8 cellular contexts compared by ENCODE assay signal in genomic region chr14:99481745-99482099, GRCh38. TPM values are rescaled to one million over a fixed set of nuclear protein-coding genes. Genes with fewer than 3 reads are reported as not detected.
A peak's percentile ranks its signal among the peaks of the same experiment; 100 is the strongest.
DNase-seq lines count a peak whose midpoint lies in the region; TF ChIP-seq lines count a peak whose summit lies in the region.

No MANE protein-coding gene starts in this region.

- H3K27ac ChIP-seq in WERI-Rb-1, result peak overlapping the region; percentile 74
- peak overlapping the region; percentile 98 for H3K27ac ChIP-seq in fibroblast of lung (ENCODE audit: insufficient read depth, low read length)

- TF ChIP-seq CTCF in BE2C (IDR thresholded peaks at IDR 0.05; ENCODE audit: low read depth, low read length) (no peak), WERI-Rb-1 (IDR thresholded peaks at IDR 0.05; ENCODE audit: low read depth, low read length) (no peak), fibroblast of lung (conservative IDR thresholded peaks at IDR 0.05 in 1 of 2, IDR thresholded peaks at IDR 0.05 in 1 of 2; ENCODE audit: low read depth in 1 of 2, low read length in 2 of 2) (no peak)

- DNase-seq in BE2C (no peak), HCEC 1CT (peak; percentile 31), WERI-Rb-1 (no peak), fibroblast of lung (ENCODE audit: low read depth in 2 of 2) (peak; percentile 38 to 50), pons (ENCODE audit: low spot score) (peak; percentile 40), glomerular visceral epithelial cell (ENCODE audit: extremely low spot score) (no peak), NCI-H1436 treated with DMSO at 0.1 percent for 48 hours (lab: John Stamatoyannopoulos, UW) (no peak), SKM-1 treated with dmso at 0.1 percent for 144 hours (lab: John Stamatoyannopoulos, UW; ENCODE audit: unreplicated experiment) (no peak)

- peaks cover 82% of the 10 kb centered on the region for H3K79me2 ChIP-seq in fibroblast of lung (ENCODE audit: control insufficient read depth, insufficient read depth, low read length)

- peak overlapping the region; percentile 97 for H3K4me2 ChIP-seq in fibroblast of lung (ENCODE audit: extremely low read depth, insufficient read depth, low read length)

- H3K36me3 ChIP-seq in BE2C, result no peaks in the 10 kb centered on the region
- H3K36me3 ChIP-seq in WERI-Rb-1, result no peaks in the 10 kb centered on the region
- no peaks in the 10 kb centered on the region for H3K36me3 ChIP-seq in fibroblast of lung (ENCODE audit: control insufficient read depth, insufficient read depth, low read length)

- H3K9ac ChIP-seq in fibroblast of lung (ENCODE audit: insufficient read depth, low read length), result peak overlapping the region; percentile 96

- H4K20me1 ChIP-seq in fibroblast of lung (ENCODE audit: control insufficient read depth, extremely low read depth, insufficient read depth, low read length), result peaks cover 3% of the 10 kb centered on the region

- H3K27me3 ChIP-seq in BE2C (no peaks in the 10 kb centered on the region), WERI-Rb-1 (ENCODE audit: insufficient read depth, low read depth, severe bottlenecking) (no peaks in the 10 kb centered on the region), fibroblast of lung (ENCODE audit: control insufficient read depth, insufficient read depth, low read length) (no peaks in the 10 kb centered on the region)

- H3K4me1 ChIP-seq in BE2C (no peaks in the 10 kb centered on the region), fibroblast of lung (ENCODE audit: control insufficient read depth, extremely low read depth, insufficient read depth, low read length) (no peaks in the 10 kb centered on the region)

- H2AFZ ChIP-seq in fibroblast of lung (ENCODE audit: low read length), result no peak overlapping the region

- H3K4me3 ChIP-seq in BE2C (ENCODE audit: low read depth, low read length), result peak overlapping the region; percentile 98
- H3K4me3 ChIP-seq in WERI-Rb-1 (ENCODE audit: low read depth, low read length), result peak overlapping the region; percentile 90
- peak overlapping the region; percentile 93 to 99 (median 96) for H3K4me3 ChIP-seq in fibroblast of lung (replicated peaks in 1 of 4; ENCODE audit: control extremely low read depth in 1 of 4, insufficient read depth in 1 of 4, low read depth in 3 of 4, low read length in 4 of 4)

- H3K9me3 ChIP-seq in BE2C, result no peaks in the 10 kb centered on the region
- H3K9me3 ChIP-seq in WERI-Rb-1 (ENCODE audit: severe bottlenecking), result no peaks in the 10 kb centered on the region
- H3K9me3 ChIP-seq in fibroblast of lung (ENCODE audit: control insufficient read depth, insufficient read depth, low read depth, low read length), result no peaks in the 10 kb centered on the region

RNA-seq across cellular contexts. Expression of gene CCNK, which starts 0.5 kb away (rescaled TPM):
- 59.7 TPM for polyA plus RNA-seq in BE2C (2012; ENCODE audit: insufficient read depth, insufficient read length, low read depth)
- 33.9 and 51.0 TPM in 2 replicates for total RNA-seq in fibroblast of lung
- 7.3 and 12.9 TPM in 2 replicates for polyA plus RNA-seq in fibroblast of lung
- polyA plus RNA-seq in fibroblast of lung (2012), result 48.1 and 57.4 TPM in 2 replicates
- polyA minus RNA-seq in fibroblast of lung (ENCODE audit: low replicate concordance), result 7.6 and 14.6 TPM in 2 replicates

RNA-seq across cellular contexts. Expression of gene SETD3, which starts 1.1 kb away (rescaled TPM):
- 46.4 TPM for polyA plus RNA-seq in BE2C (2012; ENCODE audit: insufficient read depth, insufficient read length, low read depth)
- total RNA-seq in fibroblast of lung, result 38.3 and 43.1 TPM in 2 replicates
- 30.9 TPM in 2 replicates for polyA plus RNA-seq in fibroblast of lung
- polyA plus RNA-seq in fibroblast of lung (2012), result 25.3 and 25.8 TPM in 2 replicates
- 19.5 and 23.3 TPM in 2 replicates for polyA minus RNA-seq in fibroblast of lung (ENCODE audit: low replicate concordance)

Comparison
In these comparisons a context has a peak if more than half of its experiments do, and no peak if none do; other contexts are left out.
1. DNase-seq: peak in HCEC 1CT (single experiment), fibroblast of lung (2 of 2) and pons (single experiment); none in BE2C (single experiment), WERI-Rb-1 (single experiment), glomerular visceral epithelial cell (single experiment), NCI-H1436 treated with DMSO at 0.1 percent for 48 hours (single experiment) and SKM-1 treated with dmso at 0.1 percent for 144 hours (single experiment).
2. Peak in every context shown above with its lines, with median percentiles within 50 percentile points of each other: H3K4me3 ChIP-seq.